Comparison of ENCODE assay signal across 8 cellular contexts in the genomic region with DNA sequence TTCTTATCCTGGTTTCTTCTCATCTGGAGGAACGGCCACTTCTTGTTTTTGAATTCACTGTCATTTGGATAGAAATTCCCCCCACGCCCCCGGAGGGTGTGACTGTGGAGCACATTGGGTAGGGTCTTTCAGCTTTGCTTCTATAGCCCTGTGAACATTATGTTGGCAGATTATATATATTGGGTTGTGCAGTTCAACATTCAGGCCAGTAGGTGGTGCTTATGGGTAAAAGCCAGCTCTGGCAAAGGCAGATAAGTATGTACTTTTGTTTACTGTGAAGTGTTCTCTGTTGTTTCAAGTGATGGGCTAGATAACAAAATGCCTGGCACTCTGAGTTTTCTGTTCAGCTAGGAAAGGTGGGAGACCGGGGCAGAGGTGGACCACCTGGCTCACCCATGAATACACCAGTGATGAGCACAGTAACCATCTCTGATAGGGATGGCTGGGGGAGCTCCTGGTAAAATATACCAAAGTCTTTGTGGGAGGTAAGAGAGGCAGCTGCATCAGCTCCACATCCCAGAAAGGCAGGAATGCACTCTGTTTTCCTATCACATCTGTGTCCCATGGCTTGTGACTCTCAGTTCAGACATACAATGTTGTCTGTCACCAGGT.
DNase-seq lines count a peak whose midpoint lies in the region; ATAC-seq and TF ChIP-seq lines count a peak whose summit lies in the region.

No MANE protein-coding gene starts in this region.

- no peaks in the 10 kb centered on the region for H3K9me3 ChIP-seq in neural progenitor cell (ENCODE audit: low read depth)

- no peaks in the 10 kb centered on the region for H3F3A ChIP-seq in neural progenitor cell (ENCODE audit: low read depth)

- H4K20me1 ChIP-seq in neural progenitor cell (ENCODE audit: low read depth), result no peaks in the 10 kb centered on the region

- H3K36me3 Mint-ChIP-seq in chondrocyte (ENCODE audit: low read depth), result peaks cover 4% of the 10 kb centered on the region
- no peaks in the 10 kb centered on the region for H3K36me3 Mint-ChIP-seq in neural progenitor cell

- H3K4me2 ChIP-seq in neural progenitor cell, result no peak overlapping the region

- TF ChIP-seq CTCF in chondrocyte (IDR thresholded peaks at IDR 0.05) (peak; percentile 80), neural progenitor cell (IDR thresholded peaks at IDR 0.05) (peak; percentile 75)

- no peaks in the 10 kb centered on the region for H3K36me3 ChIP-seq in neural progenitor cell

- H3K4me1 ChIP-seq in neural progenitor cell, result no peaks in the 10 kb centered on the region

- ATAC-seq in HG02678 (IDR thresholded peaks at IDR 0.05; ENCODE audit: unreplicated experiment), result peak; percentile 79

- H3K9ac ChIP-seq in neural progenitor cell, result no peak overlapping the region

- DNase-seq in SHP77 (lab: John Stamatoyannopoulos, UW) (peak; percentile 15 to 20), SHP77 treated with DMSO at 0.1 percent for 48 hours (lab: John Stamatoyannopoulos, UW) (no peak), NCI-H460 (ENCODE audit: extremely low read depth, low read depth) (peak; percentile 12), chondrocyte (ENCODE audit: low spot score) (no peak), neural progenitor cell (ENCODE audit: low spot score) (peak; percentile 60), GDM1 (lab: John Stamatoyannopoulos, UW) (no peak)
- no peak for DNase-seq in stimulated activated CD4-positive, alpha-beta T cell treated with anti-CD3 and anti-CD28 coated beads, Interleukin-4, amount 100 ng/mL, for 24 hours

- H2AFZ ChIP-seq in neural progenitor cell (replicated peaks), result peak overlapping the region; percentile 82

- H3K4me3 ChIP-seq in neural progenitor cell, result no peak overlapping the region

- H3K4me3 Mint-ChIP-seq in chondrocyte (ENCODE audit: unreplicated experiment), result no peak overlapping the region
- H3K4me3 Mint-ChIP-seq in neural progenitor cell, result no peak overlapping the region

- H3K27me3 Mint-ChIP-seq in chondrocyte (ENCODE audit: low read depth), result no peaks in the 10 kb centered on the region
- H3K27me3 Mint-ChIP-seq in neural progenitor cell (ENCODE audit: insufficient read depth, low read depth), result no peaks in the 10 kb centered on the region

- no peak overlapping the region for H3K27ac Mint-ChIP-seq in chondrocyte (ENCODE audit: unreplicated experiment)
- no peak overlapping the region for H3K27ac Mint-ChIP-seq in neural progenitor cell

- no peak overlapping the region for H3K27ac ChIP-seq in neural progenitor cell

- H3K9me3 Mint-ChIP-seq in chondrocyte (ENCODE audit: low read depth) (peaks cover 40% of the 10 kb centered on the region), neural progenitor cell (peaks cover 20% of the 10 kb centered on the region)

- H3K4me1 Mint-ChIP-seq in chondrocyte (ENCODE audit: low read depth) (peaks cover 10% of the 10 kb centered on the region), neural progenitor cell (no peaks in the 10 kb centered on the region)

- H3K79me2 ChIP-seq in neural progenitor cell (ENCODE audit: low read depth), result no peaks in the 10 kb centered on the region

- H3K27me3 ChIP-seq in neural progenitor cell, result no peaks in the 10 kb centered on the region

Comparison
In these comparisons a context has a peak if more than half of its experiments do, and no peak if none do; other contexts are left out.
1. DNase-seq: peak in SHP77 (2 of 2), NCI-H460 (single experiment) and neural progenitor cell (single experiment); none in SHP77 treated with DMSO at 0.1 percent for 48 hours (single experiment), chondrocyte (single experiment), GDM1 (single experiment) and stimulated activated CD4-positive, alpha-beta T cell treated with anti-CD3 and anti-CD28 coated beads, Interleukin-4, amount 100 ng/mL, for 24 hours (single experiment).